Comparison of ENCODE assay signal across 11 cellular contexts in genomic region chr7:44113764-44114354, GRCh38. TPM values are rescaled to one million over a fixed set of nuclear protein-coding genes. Genes with fewer than 3 reads are reported as not detected.
DNase-seq lines count a peak whose midpoint lies in the region; ATAC-seq and TF ChIP-seq lines count a peak whose summit lies in the region.
"Had no signal": no experiment of that assay in that cellular context is flagged by ENCODE, and none has a peak within 500 bp of the region (broad histone marks: within the 10 kb centered on the region; RNA-seq: fewer than 3 reads in every experiment).

No MANE protein-coding gene starts in this region.

- no peak overlapping the region for H3K4me2 ChIP-seq in osteoblast (ENCODE audit: insufficient read depth, low read length)

- intact Hi-C loops in ascending aorta (cut with DNase I), result no loop called here

- H4K20me1 ChIP-seq in osteoblast (ENCODE audit: insufficient read depth, low read length), result peaks cover 31% of the 10 kb centered on the region

- H3K9me3 ChIP-seq in ascending aorta (no peaks in the 10 kb centered on the region), osteoblast (ENCODE audit: low read depth, low read length) (no peaks in the 10 kb centered on the region)
- H3K9me3 ChIP-seq: HAP-1 had no signal

- H3K36me3 ChIP-seq in ascending aorta (peaks cover 67 to 79% of the 10 kb centered on the region in 2 donors), osteoblast (ENCODE audit: insufficient read depth, low read length) (peaks cover 59% of the 10 kb centered on the region)

- H3K4me1 ChIP-seq in ascending aorta (peaks cover 4 to 21% of the 10 kb centered on the region in 2 donors), osteoblast (ENCODE audit: insufficient read depth, low read length) (no peaks in the 10 kb centered on the region)
- H3K4me1 ChIP-seq: HAP-1 had no signal

- no peak overlapping the region for H2AFZ ChIP-seq in osteoblast (ENCODE audit: low read length)

- H3K27me3 ChIP-seq in ascending aorta (no peaks in the 10 kb centered on the region), osteoblast (ENCODE audit: insufficient read depth, low read length) (no peaks in the 10 kb centered on the region)

- no peak for ATAC-seq in HG03139 (IDR thresholded peaks at IDR 0.05; ENCODE audit: unreplicated experiment)
- ATAC-seq: stimulated activated naive CD8-positive, alpha-beta T cell treated with anti-CD3 and anti-CD28 coated beads, Interleukin-15, amount 100 ng/mL, for 72 hours had no signal

- peaks cover 17% of the 10 kb centered on the region for H3K79me2 ChIP-seq in osteoblast (ENCODE audit: insufficient read depth, low read length)

- H3K27ac ChIP-seq in ascending aorta, result peak overlapping the region; percentile 33 to 54
- no peak overlapping the region for H3K27ac ChIP-seq in osteoblast (ENCODE audit: low read depth, low read length)
- H3K27ac ChIP-seq: epithelial cell of prostate had no signal

- DNase-seq in ascending aorta (ENCODE audit: low spot score in 2 of 2), result no peak
- peak; percentile 50 for DNase-seq in osteoblast (ENCODE audit: insufficient read length, low spot score, missing footprints)
- DNase-seq: activated CD4-positive, alpha-beta T cell treated with anti-CD3 and anti-CD28 coated beads for 48 hours; NK-92 treated with Interleukin-12 subunit alpha and Interleukin-12 subunit beta, amount 100 ng/mL, for 24 hours; small intestine; stimulated activated naive CD8-positive, alpha-beta T cell treated with anti-CD3 and anti-CD28 coated beads, Interleukin-15, amount 100 ng/mL, for 72 hours had no signal

- H3K4me3 ChIP-seq in ascending aorta, result no peak overlapping the region
- no peak overlapping the region for H3K4me3 ChIP-seq in osteoblast (ENCODE audit: insufficient read depth, low read length)
- H3K4me3 ChIP-seq: HAP-1 had no signal

- TF ChIP-seq CTCF in ascending aorta (IDR thresholded peaks at IDR 0.05) (no peak), osteoblast (IDR thresholded peaks at IDR 0.05; ENCODE audit: extremely low read depth, low read depth, low read length) (no peak)

RNA-seq across cellular contexts. Expression of gene POLD2, which starts 9.5 kb away (rescaled TPM):
- total RNA-seq in ascending aorta, result 97.0 TPM
- total RNA-seq in osteoblast, result 69.2 and 80.3 TPM in 2 replicates

RNA-seq across cellular contexts. Expression of gene AEBP1, which starts 9.7 kb away (rescaled TPM):
- total RNA-seq in ascending aorta (1,349 TPM), osteoblast (219 and 267 TPM in 2 replicates)
- total RNA-seq: Daoy had no signal

RNA-seq across cellular contexts. Expression of gene MYL7, which starts 27.3 kb away (rescaled TPM):
- total RNA-seq in ascending aorta (not detected), osteoblast (not detected in 2 replicates)
- total RNA-seq: Daoy, osteocyte had no signal

RNA-seq across cellular contexts. Expression of gene POLM, which starts 31.5 kb away (rescaled TPM):
- total RNA-seq in ascending aorta, result 58.8 TPM
- total RNA-seq in osteoblast, result 35.9 and 40.9 TPM in 2 replicates

RNA-seq across cellular contexts. Expression of gene PGAM2, which starts 48.5 kb away (rescaled TPM):
- total RNA-seq in ascending aorta (not detected), osteoblast (0.29 and 0.36 TPM in 2 replicates)
- total RNA-seq: Daoy had no signal
